ENCODE assay signal across 16 cellular contexts in the genomic region with DNA sequence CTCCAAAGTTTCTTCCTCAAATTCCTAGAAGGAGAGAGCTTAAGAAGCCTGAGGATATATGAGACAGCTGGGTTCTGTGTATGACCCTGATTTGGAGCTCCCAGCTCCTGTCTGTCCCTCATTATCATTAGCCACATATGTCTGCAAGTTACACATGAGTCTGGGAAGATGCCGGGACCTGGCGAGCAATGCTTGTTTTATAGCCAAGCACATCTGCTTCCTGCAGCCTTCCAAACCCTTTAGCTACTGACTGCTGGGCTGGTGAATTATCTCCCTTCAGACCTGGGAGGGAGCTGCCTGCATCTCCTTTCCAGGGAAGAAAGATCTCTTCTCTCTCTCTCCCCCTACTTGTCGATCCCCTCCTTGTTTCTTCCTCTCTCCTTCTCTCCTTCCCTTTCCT.
DNase-seq lines count a peak whose midpoint lies in the region; ATAC-seq and TF ChIP-seq lines count a peak whose summit lies in the region.
"Had no signal": no experiment of that assay in that cellular context is flagged by ENCODE, and none has a peak within 500 bp of the region (broad histone marks: within the 10 kb centered on the region; RNA-seq: fewer than 3 reads in every experiment).

No MANE protein-coding gene starts in this region.

- no peak for TF ChIP-seq POLR2A in sigmoid colon (IDR thresholded peaks at IDR 0.05)

- H3K9me3 ChIP-seq in sigmoid colon, result no peaks in the 10 kb centered on the region

- no peak for ATAC-seq in HG02763 (IDR thresholded peaks at IDR 0.05; ENCODE audit: unreplicated experiment)
- ATAC-seq: natural killer cell treated with Interleukin-12 subunit alpha and Interleukin-12 subunit beta and Interleukin-15 and Interleukin-18, amount 100 ng/mL, for 72 hours had no signal

- peaks cover 0 to 8% (median 0%) of the 10 kb centered on the region in 4 donors for H3K4me1 ChIP-seq in sigmoid colon

- intact Hi-C loops in sigmoid colon (cut with DNase I), result no loop called here

- no peaks in the 10 kb centered on the region for H3K9me3 Mint-ChIP-seq in type B pancreatic cell

- H3K4me1 Mint-ChIP-seq in type B pancreatic cell (ENCODE audit: unreplicated experiment), result no peaks in the 10 kb centered on the region

- 24 to 26% methylated on average over 3 of the region's 3 CpGs for WGBS in sigmoid colon, 2 donors

- TF ChIP-seq CTCF in fibroblast of villous mesenchyme (IDR thresholded peaks at IDR 0.05; ENCODE audit: insufficient read depth, low read depth, low read length) (no peak), sigmoid colon (IDR thresholded peaks at IDR 0.05) (no peak), type B pancreatic cell (conservative IDR thresholded peaks at IDR 0.05) (no peak)

- DNase-seq in NCI-H146 (lab: John Stamatoyannopoulos, UW) (peak; percentile 4), NCI-H146 treated with DMSO at 0.1 percent for 48 hours (lab: John Stamatoyannopoulos, UW; ENCODE audit: unreplicated experiment) (no peak), SK-N-DZ (ENCODE audit: low spot score) (peak; percentile 35), fibroblast of villous mesenchyme (ENCODE audit: low read depth) (peak; percentile 60), sigmoid colon (peak; percentile 74), SIG-M5 (lab: John Stamatoyannopoulos, UW) (no peak), type B pancreatic cell (ENCODE audit: extremely low spot score, unreplicated experiment) (no peak)
- DNase-seq: activated CD4-positive, alpha-beta T cell treated with anti-CD3 and anti-CD28 coated beads for 48 hours; activated effector memory CD4-positive, alpha-beta T cell treated with anti-CD3 and anti-CD28 coated beads, Interleukin-2, amount 50 U/mL, for 16 hours; DMS79 treated with DMSO at 0.1 percent for 48 hours; NCI-H1048; stimulated activated CD4-positive, alpha-beta T cell treated with anti-CD3 and anti-CD28 coated beads, Interleukin-12 subunit alpha, Interleukin-12 subunit beta, amount 100 ng/mL, for 4 hours; SW 1271 had no signal

- H3K27ac ChIP-seq in sigmoid colon, result no peak overlapping the region
- H3K27ac ChIP-seq: cardiac muscle cell had no signal

- no peaks in the 10 kb centered on the region for H3K36me3 Mint-ChIP-seq in type B pancreatic cell
- H3K36me3 Mint-ChIP-seq: natural killer cell treated with Interleukin-12 subunit alpha and Interleukin-12 subunit beta and Interleukin-15 and Interleukin-18, amount 100 ng/mL, for 72 hours had no signal

- no peak overlapping the region for H3K27ac Mint-ChIP-seq in type B pancreatic cell
- H3K27ac Mint-ChIP-seq: natural killer cell treated with Interleukin-12 subunit alpha and Interleukin-12 subunit beta and Interleukin-15 and Interleukin-18, amount 100 ng/mL, for 72 hours had no signal

- no peak overlapping the region for H3K4me3 Mint-ChIP-seq in type B pancreatic cell
- H3K4me3 Mint-ChIP-seq: natural killer cell treated with Interleukin-12 subunit alpha and Interleukin-12 subunit beta and Interleukin-15 and Interleukin-18, amount 100 ng/mL, for 72 hours had no signal

- TF ChIP-seq EP300 in sigmoid colon (IDR thresholded peaks at IDR 0.05), result no peak

- no peaks in the 10 kb centered on the region for H3K36me3 ChIP-seq in sigmoid colon
- H3K36me3 ChIP-seq: cardiac muscle cell had no signal

- H3K27me3 Mint-ChIP-seq in type B pancreatic cell, result no peaks in the 10 kb centered on the region
- H3K27me3 Mint-ChIP-seq: natural killer cell treated with Interleukin-12 subunit alpha and Interleukin-12 subunit beta and Interleukin-15 and Interleukin-18, amount 100 ng/mL, for 72 hours had no signal

- H3K4me3 ChIP-seq in fibroblast of villous mesenchyme (ENCODE audit: low read depth, low read length), result no peak overlapping the region
- H3K4me3 ChIP-seq in sigmoid colon, result no peak overlapping the region
- H3K4me3 ChIP-seq: cardiac muscle cell had no signal

- no peaks in the 10 kb centered on the region for H3K27me3 ChIP-seq in sigmoid colon
- H3K27me3 ChIP-seq: cardiac muscle cell had no signal

Comparison
In these comparisons a context has a peak if more than half of its experiments do, and no peak if none do; other contexts are left out.
1. DNase-seq: peak in NCI-H146 (single experiment), SK-N-DZ (single experiment), fibroblast of villous mesenchyme (single experiment) and sigmoid colon (single experiment); none in NCI-H146 treated with DMSO at 0.1 percent for 48 hours (single experiment), SIG-M5 (single experiment) and type B pancreatic cell (single experiment).